Comparison of ENCODE assay signal across 8 cellular contexts in the genomic region with DNA sequence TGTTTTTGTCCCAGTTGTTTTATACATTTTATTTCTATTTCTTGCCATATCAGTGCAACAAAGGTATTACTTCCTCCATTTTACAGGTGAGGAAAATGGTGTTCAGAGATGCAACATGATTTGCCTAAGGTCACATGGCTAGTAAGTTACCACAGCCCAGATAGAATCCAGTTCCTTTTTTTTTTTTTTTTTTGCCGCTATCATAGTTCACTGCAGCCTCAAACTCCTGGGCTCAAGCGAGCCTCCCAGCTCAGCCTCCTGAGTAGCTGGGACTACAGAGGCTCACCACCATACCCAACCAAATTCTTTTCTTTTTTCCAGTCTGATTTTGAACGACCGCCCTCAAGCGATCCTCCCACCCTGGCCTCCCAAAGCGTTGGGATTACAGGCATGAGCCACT. TPM values are rescaled to one million over a fixed set of nuclear protein-coding genes. Genes with fewer than 3 reads are reported as not detected.
DNase-seq lines count a peak whose midpoint lies in the region; ATAC-seq and TF ChIP-seq lines count a peak whose summit lies in the region.

No MANE protein-coding gene starts in this region.

- peak overlapping the region; percentile 95 for H3K4me2 ChIP-seq in DOHH2 (ENCODE audit: low read length)

- peak overlapping the region; percentile 85 for H3K27ac Mint-ChIP-seq in activated CD4-positive, alpha-beta memory T cell treated with anti-CD3 and anti-CD28 coated beads, Interleukin-2, amount 10 ng/mL, durations not matched to agents 7 days and 5 days

- H3K9me3 ChIP-seq in DOHH2 (ENCODE audit: control insufficient read depth, insufficient read depth, low read length) (no peaks in the 10 kb centered on the region), muscle layer of colon (ENCODE audit: low read length) (no peaks in the 10 kb centered on the region)

- peak overlapping the region; percentile 78 for H3K4me3 Mint-ChIP-seq in activated CD4-positive, alpha-beta memory T cell treated with anti-CD3 and anti-CD28 coated beads, Interleukin-2, amount 10 ng/mL, durations not matched to agents 7 days and 5 days

- ATAC-seq in HG02852 (IDR thresholded peaks at IDR 0.05; ENCODE audit: unreplicated experiment), result peak; percentile 28

- no peaks in the 10 kb centered on the region; the same call in 1 of the 2 replicates for H4K20me1 ChIP-seq in DOHH2 (ENCODE audit: control insufficient read depth, insufficient read depth, low read depth, low read length)

- peaks cover 48% of the 10 kb centered on the region for H3K4me1 Mint-ChIP-seq in activated CD4-positive, alpha-beta memory T cell treated with anti-CD3 and anti-CD28 coated beads, Interleukin-2, amount 10 ng/mL, durations not matched to agents 7 days and 5 days

- peaks cover 45% of the 10 kb centered on the region for H3K79me2 ChIP-seq in DOHH2 (ENCODE audit: control insufficient read depth, low read length)

- H3K9me2 ChIP-seq in DOHH2 (replicated peaks; ENCODE audit: control insufficient read depth, low read length), result no peaks in the 10 kb centered on the region

- DNase-seq in activated CD4-positive, alpha-beta memory T cell treated with anti-CD3 and anti-CD28 coated beads, Interleukin-2, amount 10 ng/mL, durations not matched to agents 7 days and 5 days, result no peak
- DNase-seq in NCI-H1436 treated with DMSO at 0.1 percent for 48 hours (lab: John Stamatoyannopoulos, UW) (no peak), NCI-H1048 (lab: John Stamatoyannopoulos, UW) (no peak), NCI-H128 (lab: John Stamatoyannopoulos, UW; ENCODE audit: unreplicated experiment) (no peak), ACHN (no peak)

- peaks cover 64% of the 10 kb centered on the region for H3K4me1 ChIP-seq in DOHH2 (ENCODE audit: control insufficient read depth, low read length)
- H3K4me1 ChIP-seq in muscle layer of colon (ENCODE audit: insufficient read depth, low read length), result peaks cover 38% of the 10 kb centered on the region

- H3F3A ChIP-seq in DOHH2 (ENCODE audit: control insufficient read depth, insufficient read depth), result peaks cover 37% of the 10 kb centered on the region

- H3K9me3 Mint-ChIP-seq in activated CD4-positive, alpha-beta memory T cell treated with anti-CD3 and anti-CD28 coated beads, Interleukin-2, amount 10 ng/mL, durations not matched to agents 7 days and 5 days, result no peaks in the 10 kb centered on the region

- H3K27ac ChIP-seq in DOHH2 (ENCODE audit: low read depth, low read length) (peak overlapping the region; percentile 98), muscle layer of colon (ENCODE audit: low read depth, low read length) (peak overlapping the region; percentile 97)

- H3K9ac ChIP-seq in muscle layer of colon (ENCODE audit: low read length), result peak overlapping the region; percentile 10

- no peaks in the 10 kb centered on the region for H3K27me3 Mint-ChIP-seq in activated CD4-positive, alpha-beta memory T cell treated with anti-CD3 and anti-CD28 coated beads, Interleukin-2, amount 10 ng/mL, durations not matched to agents 7 days and 5 days

- POLR2A ChIA-PET in activated CD4-positive, alpha-beta memory T cell treated with anti-CD3 and anti-CD28 coated beads, Interleukin-2, amount 10 ng/mL, durations not matched to agents 7 days and 5 days (lab: Charles Lee), result interaction anchor here (0.6 to 4.5 kb wide), 18 partner anchors 10 to 158 kb away, joined by 3 to 183 read pairs (median 5); a partner anchor contains a TSS

- CTCF ChIA-PET in activated CD4-positive, alpha-beta memory T cell treated with anti-CD3 and anti-CD28 coated beads, Interleukin-2, amount 10 ng/mL, durations not matched to agents 7 days and 5 days (lab: Charles Lee), result interaction anchor here (1.1 to 5.1 kb wide), 13 partner anchors 11 to 176 kb away, joined by 3 to 49 read pairs (median 10); a partner anchor contains a TSS

- H3K27me3 ChIP-seq in DOHH2 (ENCODE audit: control insufficient read depth, low read length), result no peaks in the 10 kb centered on the region
- H3K27me3 ChIP-seq in muscle layer of colon (ENCODE audit: control insufficient read depth in 1 of 2, insufficient read depth in 2 of 2, low read length in 2 of 2), result no peaks in the 10 kb centered on the region

- H3K36me3 ChIP-seq in DOHH2 (ENCODE audit: control insufficient read depth, low read length) (peaks cover 45% of the 10 kb centered on the region), muscle layer of colon (ENCODE audit: insufficient read depth, low read length) (no peaks in the 10 kb centered on the region)

- H3K4me3 ChIP-seq in DOHH2 (ENCODE audit: low read length), result peak overlapping the region; percentile 95
- H3K4me3 ChIP-seq in muscle layer of colon (ENCODE audit: low read depth in 1 of 2, low read length in 2 of 2), result peak overlapping the region in 1 of 2 donors; percentile 89

- in situ Hi-C loops in ACHN (cut with HindIII; ENCODE audit: low pct_ligation_motif_present, low pct_unique_long_range_greater_than_20kb, low sequenced_read_pairs), result no loop called here

- H3K36me3 Mint-ChIP-seq in activated CD4-positive, alpha-beta memory T cell treated with anti-CD3 and anti-CD28 coated beads, Interleukin-2, amount 10 ng/mL, durations not matched to agents 7 days and 5 days (ENCODE audit: low read depth), result peaks cover 24% of the 10 kb centered on the region

- TF ChIP-seq CTCF in DOHH2 (IDR thresholded peaks at IDR 0.05; ENCODE audit: low read depth, low read length, poor library complexity, severe bottlenecking), result no peak

RNA-seq across cellular contexts. Expression of a gene that starts 0.5 kb away (rescaled TPM):
- 10 to 100 TPM; 62.6 to 64.2 TPM for total RNA-seq in activated CD4-positive, alpha-beta memory T cell treated with anti-CD3 and anti-CD28 coated beads, Interleukin-2, amount 10 ng/mL, durations not matched to agents 7 days and 5 days

RNA-seq across cellular contexts. Expression of a gene that starts 28.6 kb away (rescaled TPM):
- 10 to 100 TPM; 22.4 to 24.5 TPM for total RNA-seq in activated CD4-positive, alpha-beta memory T cell treated with anti-CD3 and anti-CD28 coated beads, Interleukin-2, amount 10 ng/mL, durations not matched to agents 7 days and 5 days
